Comparison of ENCODE assay signal across 8 cellular contexts in the genomic region with DNA sequence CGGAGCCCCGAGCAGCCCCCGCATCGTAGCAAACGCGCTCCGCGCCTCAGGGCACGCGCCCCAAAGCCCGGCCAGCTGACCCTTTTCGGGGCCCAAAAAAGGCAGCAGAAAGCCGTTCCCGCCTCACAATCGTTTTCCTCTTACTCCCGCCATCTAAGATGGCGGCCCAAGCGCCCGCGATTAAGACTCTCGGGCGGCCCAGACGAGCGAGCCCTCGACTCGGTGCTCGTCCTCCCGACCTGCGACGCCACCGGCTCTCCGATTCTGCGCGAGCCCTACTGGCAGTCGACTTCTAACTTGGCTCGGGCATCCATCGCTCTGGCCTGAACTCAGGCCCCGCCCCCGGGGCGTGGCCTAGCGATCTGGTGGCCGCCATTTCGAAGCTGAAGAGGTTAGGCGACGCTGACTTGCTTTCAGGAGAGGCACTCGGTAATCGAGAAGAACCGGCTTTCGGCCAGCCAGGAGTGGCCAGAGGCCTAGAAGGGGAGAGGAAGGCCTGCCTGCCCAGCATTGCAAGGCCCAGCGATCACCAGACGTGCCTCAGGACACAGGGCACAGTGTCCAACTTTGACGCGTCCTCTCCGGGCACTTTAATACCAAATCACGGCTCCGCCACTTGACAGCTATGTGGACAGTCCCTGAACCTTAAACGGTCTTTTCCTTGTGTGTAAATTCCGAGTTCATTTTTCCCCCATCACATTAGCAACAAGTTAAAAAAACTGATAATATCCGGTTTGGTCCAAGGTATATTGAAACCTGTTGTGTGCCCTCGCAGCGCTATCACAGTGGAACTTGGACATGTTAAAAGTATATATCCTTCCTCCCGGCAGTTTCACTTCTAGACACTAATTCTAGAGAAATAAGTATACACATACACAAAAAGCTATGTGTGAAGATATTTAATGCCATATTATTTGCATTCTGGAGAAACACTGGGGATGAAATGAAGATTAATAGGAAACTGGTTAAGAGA. TPM values are rescaled to one million over a fixed set of nuclear protein-coding genes. Genes with fewer than 3 reads are reported as not detected.
A peak's percentile ranks its signal among the peaks of the same experiment; 100 is the strongest.
DNase-seq lines count a peak whose midpoint lies in the region; ATAC-seq and TF ChIP-seq lines count a peak whose summit lies in the region.

RAF1 (minus strand) TSS at position 182 of the 973 bp plus-strand sequence. CDS start 45,396 bp downstream, outside the sequence.

- peak; percentile 82 for DNase-seq in DMS 273 treated with DMSO at 0.1 percent for 48 hours (lab: John Stamatoyannopoulos, UW)
- DNase-seq in OCI-M2 (lab: John Stamatoyannopoulos, UW; ENCODE audit: unreplicated experiment) = peak; percentile 83
- peak; percentile 95 for DNase-seq in activated T-cell treated with anti-CD3 and anti-CD28 coated beads for 4 hours
- DNase-seq in epithelial cell of esophagus (ENCODE audit: low read depth) = peak; percentile 99
- peak; percentile 99 to 100 (median 99) for DNase-seq in mucosa of descending colon
- peak; percentile 95 for DNase-seq in stimulated activated CD8-positive, alpha-beta memory T cell treated with anti-CD3 and anti-CD28 coated beads, Interleukin-4, amount 100 ng/mL, for 24 hours (ENCODE audit: low read depth)

- peak within 1 kb of the TSS; percentile 95 to 99 (median 98) for H3K27ac Mint-ChIP-seq in IgD-negative memory B cell

- intact Hi-C loops in mucosa of descending colon (cut with DNase I, micrococcal nuclease) = no loop called here

- H3K36me3 ChIP-seq in mucosa of descending colon (ENCODE audit: low read depth) = no peaks in the 10 kb centered on the region

- no peaks in the 10 kb centered on the region for H3K9me3 ChIP-seq in mucosa of descending colon

- TF ChIP-seq CTCF in epithelial cell of esophagus (IDR thresholded peaks at IDR 0.05; ENCODE audit: insufficient read depth, low read depth, low read length, missing control alignments) (peak; percentile 15), mucosa of descending colon (IDR thresholded peaks at IDR 0.05) (no peak)

- peaks cover 32% of the 10 kb centered on the region for H3K4me1 ChIP-seq in mucosa of descending colon (ENCODE audit: low read depth)

- peaks cover 18 to 28% (median 27%) of the 10 kb centered on the region in 3 donors for H3K4me1 Mint-ChIP-seq in IgD-negative memory B cell

- ATAC-seq in GM21529 (IDR thresholded peaks at IDR 0.05; ENCODE audit: unreplicated experiment) = peak; percentile 84
- ATAC-seq in mucosa of descending colon = peak; percentile 98

- H3K36me3 Mint-ChIP-seq in IgD-negative memory B cell = peaks cover 9% of the 10 kb centered on the region

- no peaks in the 10 kb centered on the region for H3K9me3 Mint-ChIP-seq in IgD-negative memory B cell

- no peaks in the 10 kb centered on the region for H3K27me3 Mint-ChIP-seq in IgD-negative memory B cell

- peak within 1 kb of the TSS; percentile 96 to 100 (median 98) for H3K4me3 Mint-ChIP-seq in IgD-negative memory B cell

- H3K4me3 ChIP-seq in epithelial cell of esophagus (ENCODE audit: low read length) = peak within 1 kb of the TSS; percentile 96
- peak within 1 kb of the TSS; percentile 99 for H3K4me3 ChIP-seq in mucosa of descending colon

RNA-seq across cellular contexts. Expression of gene RAF1, which starts in this region (rescaled TPM):
- 56.0 TPM for polyA plus RNA-seq in IgD-negative memory B cell
- 10 to 100 TPM; 75.4 to 99.7 (median 76.9) TPM for total RNA-seq in mucosa of descending colon

Comparison
In these comparisons a context has a peak if more than half of its experiments do, and no peak if none do; other contexts are left out.
1. Peak in every context shown above with its lines: DNase-seq, ATAC-seq and H3K4me3 ChIP-seq.